Comparison of ENCODE assay signal across 1 cellular context in the genomic region with DNA sequence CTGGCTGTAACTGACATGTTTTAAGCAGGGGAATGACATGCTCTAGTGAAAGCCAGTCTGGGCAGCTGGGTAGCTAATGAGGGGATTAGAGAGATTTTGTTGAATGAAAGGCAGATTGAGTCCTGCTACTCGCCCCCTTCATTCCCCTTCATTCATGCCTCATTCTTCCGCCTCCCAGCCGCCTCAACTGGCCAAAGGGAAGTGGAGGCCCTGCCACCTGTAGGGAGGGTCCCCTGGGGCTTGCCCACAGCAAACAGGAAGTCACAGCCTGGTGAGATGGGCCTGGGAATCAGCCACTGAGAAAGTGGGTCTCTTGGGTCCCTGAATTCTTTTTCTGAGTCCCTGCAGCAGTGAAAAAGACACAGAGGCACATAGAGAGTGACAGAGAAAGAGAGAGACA.
TF ChIP-seq lines count a peak whose summit lies in the region.

No MANE protein-coding gene starts in this region.

TF ChIP-seq in GM23338, 12 proteins besides CTCF, POLR2A, EP300 and RAD21 (continued from another document):
- TF ChIP-seq REST (IDR thresholded peaks at IDR 0.05; ENCODE audit: unreplicated experiment) (no peak), CREB1 (CRISPR knock-in tag; IDR thresholded peaks at IDR 0.05; ENCODE audit: low read depth) (no peak), NANOG (IDR thresholded peaks at IDR 0.05; ENCODE audit: borderline replicate concordance) (no peak), JUNB (IDR thresholded peaks at IDR 0.05; ENCODE audit: unreplicated experiment) (no peak), POLR2AphosphoS5 (IDR thresholded peaks at IDR 0.05; ENCODE audit: low read depth) (no peak), ZNF114 (CRISPR knock-in tag; IDR thresholded peaks at IDR 0.05) (no peak), EZH2 (IDR thresholded peaks at IDR 0.05; ENCODE audit: low read depth, unreplicated experiment) (no peak), ETS1 (IDR thresholded peaks at IDR 0.05) (no peak), ZNF331 (CRISPR knock-in tag; IDR thresholded peaks at IDR 0.05; ENCODE audit: low read depth) (no peak)
- TF ChIP-seq, protein P1, sequence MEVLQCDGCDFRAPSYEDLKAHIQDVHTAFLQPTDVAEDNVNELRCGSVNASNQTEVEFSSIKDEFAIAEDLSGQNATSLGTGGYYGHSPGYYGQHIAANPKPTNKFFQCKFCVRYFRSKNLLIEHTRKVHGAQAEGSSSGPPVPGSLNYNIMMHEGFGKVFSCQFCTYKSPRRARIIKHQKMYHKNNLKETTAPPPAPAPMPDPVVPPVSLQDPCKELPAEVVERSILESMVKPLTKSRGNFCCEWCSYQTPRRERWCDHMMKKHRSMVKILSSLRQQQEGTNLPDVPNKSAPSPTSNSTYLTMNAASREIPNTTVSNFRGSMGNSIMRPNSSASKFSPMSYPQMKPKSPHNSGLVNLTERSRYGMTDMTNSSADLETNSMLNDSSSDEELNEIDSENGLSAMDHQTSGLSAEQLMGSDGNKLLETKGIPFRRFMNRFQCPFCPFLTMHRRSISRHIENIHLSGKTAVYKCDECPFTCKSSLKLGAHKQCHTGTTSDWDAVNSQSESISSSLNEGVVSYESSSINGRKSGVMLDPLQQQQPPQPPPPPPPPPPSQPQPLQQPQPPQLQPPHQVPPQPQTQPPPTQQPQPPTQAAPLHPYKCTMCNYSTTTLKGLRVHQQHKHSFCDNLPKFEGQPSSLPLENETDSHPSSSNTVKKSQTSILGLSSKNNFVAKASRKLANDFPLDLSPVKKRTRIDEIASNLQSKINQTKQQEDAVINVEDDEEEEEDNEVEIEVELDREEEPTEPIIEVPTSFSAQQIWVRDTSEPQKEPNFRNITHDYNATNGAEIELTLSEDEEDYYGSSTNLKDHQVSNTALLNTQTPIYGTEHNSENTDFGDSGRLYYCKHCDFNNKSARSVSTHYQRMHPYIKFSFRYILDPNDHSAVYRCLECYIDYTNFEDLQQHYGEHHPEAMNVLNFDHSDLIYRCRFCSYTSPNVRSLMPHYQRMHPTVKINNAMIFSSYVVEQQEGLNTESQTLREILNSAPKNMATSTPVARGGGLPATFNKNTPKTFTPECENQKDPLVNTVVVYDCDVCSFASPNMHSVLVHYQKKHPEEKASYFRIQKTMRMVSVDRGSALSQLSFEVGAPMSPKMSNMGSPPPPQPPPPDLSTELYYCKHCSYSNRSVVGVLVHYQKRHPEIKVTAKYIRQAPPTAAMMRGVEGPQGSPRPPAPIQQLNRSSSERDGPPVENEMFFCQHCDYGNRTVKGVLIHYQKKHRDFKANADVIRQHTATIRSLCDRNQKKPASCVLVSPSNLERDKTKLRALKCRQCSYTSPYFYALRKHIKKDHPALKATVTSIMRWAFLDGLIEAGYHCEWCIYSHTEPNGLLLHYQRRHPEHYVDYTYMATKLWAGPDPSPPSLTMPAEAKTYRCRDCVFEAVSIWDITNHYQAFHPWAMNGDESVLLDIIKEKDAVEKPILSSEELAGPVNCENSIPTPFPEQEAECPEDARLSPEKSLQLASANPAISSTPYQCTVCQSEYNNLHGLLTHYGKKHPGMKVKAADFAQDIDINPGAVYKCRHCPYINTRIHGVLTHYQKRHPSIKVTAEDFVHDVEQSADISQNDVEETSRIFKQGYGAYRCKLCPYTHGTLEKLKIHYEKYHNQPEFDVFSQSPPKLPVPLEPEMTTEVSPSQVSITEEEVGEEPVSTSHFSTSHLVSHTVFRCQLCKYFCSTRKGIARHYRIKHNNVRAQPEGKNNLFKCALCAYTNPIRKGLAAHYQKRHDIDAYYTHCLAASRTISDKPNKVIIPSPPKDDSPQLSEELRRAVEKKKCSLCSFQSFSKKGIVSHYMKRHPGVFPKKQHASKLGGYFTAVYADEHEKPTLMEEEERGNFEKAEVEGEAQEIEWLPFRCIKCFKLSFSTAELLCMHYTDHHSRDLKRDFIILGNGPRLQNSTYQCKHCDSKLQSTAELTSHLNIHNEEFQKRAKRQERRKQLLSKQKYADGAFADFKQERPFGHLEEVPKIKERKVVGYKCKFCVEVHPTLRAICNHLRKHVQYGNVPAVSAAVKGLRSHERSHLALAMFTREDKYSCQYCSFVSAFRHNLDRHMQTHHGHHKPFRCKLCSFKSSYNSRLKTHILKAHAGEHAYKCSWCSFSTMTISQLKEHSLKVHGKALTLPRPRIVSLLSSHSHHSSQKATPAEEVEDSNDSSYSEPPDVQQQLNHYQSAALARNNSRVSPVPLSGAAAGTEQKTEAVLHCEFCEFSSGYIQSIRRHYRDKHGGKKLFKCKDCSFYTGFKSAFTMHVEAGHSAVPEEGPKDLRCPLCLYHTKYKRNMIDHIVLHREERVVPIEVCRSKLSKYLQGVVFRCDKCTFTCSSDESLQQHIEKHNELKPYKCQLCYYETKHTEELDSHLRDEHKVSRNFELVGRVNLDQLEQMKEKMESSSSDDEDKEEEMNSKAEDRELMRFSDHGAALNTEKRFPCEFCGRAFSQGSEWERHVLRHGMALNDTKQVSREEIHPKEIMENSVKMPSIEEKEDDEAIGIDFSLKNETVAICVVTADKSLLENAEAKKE (CRISPR knock-in tag; IDR thresholded peaks at IDR 0.05) = no peak
